ENCODE assay signal across 13 cellular contexts in the genomic region with DNA sequence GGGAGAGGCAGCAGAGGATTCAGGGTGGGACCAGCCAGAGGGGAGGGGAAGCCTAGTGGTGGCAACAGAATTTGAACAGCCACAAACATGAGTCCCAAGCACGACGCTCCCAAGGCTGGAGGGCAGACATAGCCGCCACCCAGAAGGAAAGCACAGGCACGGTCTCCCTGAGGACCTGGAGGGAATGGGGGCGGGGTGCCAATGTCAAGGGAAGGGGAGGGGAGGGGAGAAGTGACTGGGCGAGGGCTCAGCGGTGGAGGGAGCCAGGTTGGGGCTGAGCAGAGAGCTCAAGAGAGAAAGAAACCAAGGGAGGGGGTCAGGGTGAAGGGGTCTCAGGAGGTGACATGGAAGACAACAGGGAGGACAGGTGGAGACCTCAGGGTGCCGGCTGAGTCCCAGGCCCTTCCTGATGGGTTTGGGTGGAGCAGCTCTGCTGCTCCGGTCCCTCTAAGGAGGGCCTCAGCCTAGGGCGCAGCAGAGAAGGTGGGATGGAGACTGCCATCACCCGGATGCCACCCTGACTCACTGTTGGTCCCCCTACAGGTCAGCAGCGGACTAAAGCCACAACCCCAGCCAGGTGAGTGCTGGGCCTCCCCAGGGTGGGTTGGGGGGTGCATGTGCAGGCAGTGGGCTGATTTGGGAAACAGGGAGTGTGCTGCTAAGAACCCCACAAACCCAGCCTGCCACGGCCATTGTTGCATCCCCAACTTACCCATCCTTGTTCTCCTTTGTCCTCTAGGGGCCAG. TPM values are rescaled to one million over a fixed set of nuclear protein-coding genes. Genes with fewer than 3 reads are reported as not detected.
DNase-seq lines count a peak whose midpoint lies in the region; ATAC-seq, FAIRE-seq and TF ChIP-seq lines count a peak whose summit lies in the region.
"Had no signal": no experiment of that assay in that cellular context is flagged by ENCODE, and none has a peak within 500 bp of the region (broad histone marks: within the 10 kb centered on the region; RNA-seq: fewer than 3 reads in every experiment).

No MANE protein-coding gene starts in this region.

- H3K9ac ChIP-seq in KMS-11: no peak overlapping the region
- no peak overlapping the region for H3K9ac ChIP-seq in K562 (ENCODE audit: insufficient read depth in 1 of 2, low read depth in 2 of 2, low read length in 2 of 2)
- H3K9ac ChIP-seq: parathyroid adenoma had no signal

- no TSS peak for BruUV-seq in K562 (replicated peaks; lab: Mats Ljungman, UMichigan)

- peaks cover 34% of the 10 kb centered on the region for H3K4me1 ChIP-seq in KMS-11 (ENCODE audit: low read depth, poor library complexity, severe bottlenecking)
- peaks cover 0 to 14% of the 10 kb centered on the region in 2 experiments; a peak in 2 of 5 replicates for H3K4me1 ChIP-seq in K562 (replicated peaks in 1 of 2; ENCODE audit: control insufficient read depth in 2 of 2, insufficient read depth in 2 of 2, low read length in 2 of 2)
- peaks cover 0 to 56% (median 31%) of the 10 kb centered on the region in 6 donors for H3K4me1 ChIP-seq in spleen
- H3K4me1 ChIP-seq: parathyroid adenoma had no signal

- no peak for DNase-seq in activated T-cell treated with anti-CD3 and anti-CD28 coated beads, Interleukin-2, amount 50 U/mL, for 4 hours
- no peak for DNase-seq in activated T-cell treated with anti-CD3 and anti-CD28 coated beads, Interleukin-2, amount 50 U/mL, for 72 hours
- peak in 1 of 4 experiments; percentile 39 for DNase-seq in K562 (ENCODE audit: extremely low read depth in 1 of 4, low spot score in 3 of 4)
- DNase-seq in spleen: peak; percentile 79
- DNase-seq in H4 (ENCODE audit: low spot score): no peak
- DNase-seq in AML-193 (lab: John Stamatoyannopoulos, UW): no peak
- DNase-seq in glomerular visceral epithelial cell (ENCODE audit: extremely low spot score): no peak
- DNase-seq: NCI-H2029 treated with DMSO at 0.1 percent for 48 hours had no signal

- H3K79me2 ChIP-seq in KMS-11 (ENCODE audit: insufficient read depth, low read depth): no peaks in the 10 kb centered on the region
- H3K79me2 ChIP-seq in K562 (ENCODE audit: control insufficient read depth, insufficient read depth, low read length): no peaks in the 10 kb centered on the region
- H3K79me2 ChIP-seq: parathyroid adenoma had no signal

- H3K27ac ChIP-seq in KMS-11 (no peak overlapping the region), K562 (ENCODE audit: extremely low read depth, low read depth, low read length) (no peak overlapping the region), spleen (peak overlapping the region in 5 of 8 donors; percentile 74 to 86 (median 85))
- H3K27ac ChIP-seq: coronary artery, parathyroid adenoma had no signal

- no peak for TF ChIP-seq RAD21 in K562 (CRISPR knock-in tag; conservative IDR thresholded peaks at IDR 0.05 in 1 of 2, IDR thresholded peaks at IDR 0.05 in 1 of 2)

- WGBS in K562 (ENCODE audit: insufficient coverage, low coverage, missing lambda C conversion rate): 11% methylated on average over 10 of the region's 13 CpGs
- WGBS in spleen, 5 donors: 64 to 80% (median 74%) methylated on average over 12 to 13 of the region's 13 CpGs

- H3K27me3 ChIP-seq in KMS-11 (ENCODE audit: insufficient read depth, low read depth): peaks cover 36% of the 10 kb centered on the region
- H3K27me3 ChIP-seq in K562 (ENCODE audit: control insufficient read depth in 2 of 2, insufficient read depth in 2 of 2, low read length in 2 of 2): peaks cover 5 to 10% of the 10 kb centered on the region in 2 experiments; a peak in 3 of 5 replicates
- no peaks in the 10 kb centered on the region for H3K27me3 ChIP-seq in spleen (replicated peaks in 1 of 7)

- no peaks in the 10 kb centered on the region for H3K9me1 ChIP-seq in K562 (ENCODE audit: control insufficient read depth, insufficient read depth, low read length)

- TF ChIP-seq POLR2A in K562 (conservative IDR thresholded peaks at IDR 0.05) (no peak), spleen (IDR thresholded peaks at IDR 0.05) (no peak)

- intact Hi-C loops in K562 (cut with micrococcal nuclease): no loop called here
- intact Hi-C loops in spleen (cut with DNase I; ENCODE audit: low total_unique reads): no loop called here

- H3K9me3 Mint-ChIP-seq in activated T-cell treated with anti-CD3 and anti-CD28 coated beads, Interleukin-2, amount 50 U/mL, for 4 hours: no peaks in the 10 kb centered on the region
- H3K9me3 Mint-ChIP-seq in activated T-cell treated with anti-CD3 and anti-CD28 coated beads, Interleukin-2, amount 50 U/mL, for 72 hours: no peaks in the 10 kb centered on the region
- H3K9me3 Mint-ChIP-seq: activated naive CD4-positive, alpha-beta T cell treated with anti-CD3 and anti-CD28 coated beads for 36 hours had no signal

- H3K4me3 ChIP-seq in KMS-11 (IDR thresholded peaks at IDR 0.05; ENCODE audit: insufficient read depth, low read depth, low read length) (no peak overlapping the region), K562 (no peak overlapping the region), spleen (no peak overlapping the region)
- H3K4me3 ChIP-seq: coronary artery had no signal

- H3K27me3 Mint-ChIP-seq in activated T-cell treated with anti-CD3 and anti-CD28 coated beads, Interleukin-2, amount 50 U/mL, for 4 hours (ENCODE audit: low read depth): no peaks in the 10 kb centered on the region
- H3K27me3 Mint-ChIP-seq in activated T-cell treated with anti-CD3 and anti-CD28 coated beads, Interleukin-2, amount 50 U/mL, for 72 hours (ENCODE audit: low read depth): peaks cover 50% of the 10 kb centered on the region

- H3K4me3 Mint-ChIP-seq in activated T-cell treated with anti-CD3 and anti-CD28 coated beads, Interleukin-2, amount 50 U/mL, for 4 hours: peak overlapping the region; percentile 47
- H3K4me3 Mint-ChIP-seq in activated T-cell treated with anti-CD3 and anti-CD28 coated beads, Interleukin-2, amount 50 U/mL, for 72 hours: no peak overlapping the region
- H3K4me3 Mint-ChIP-seq: activated naive CD4-positive, alpha-beta T cell treated with anti-CD3 and anti-CD28 coated beads for 36 hours had no signal

- H3K9me3 ChIP-seq in K562 (replicated peaks; ENCODE audit: control insufficient read depth, insufficient read depth, low read depth, low read length) (no peaks in the 10 kb centered on the region), spleen (no peaks in the 10 kb centered on the region)

- H3K36me3 ChIP-seq in KMS-11 (ENCODE audit: insufficient read depth) (no peaks in the 10 kb centered on the region), K562 (ENCODE audit: control insufficient read depth, insufficient read depth, low read length) (no peaks in the 10 kb centered on the region), spleen (peaks cover 0 to 41% (median 0%) of the 10 kb centered on the region in 6 donors)

- no peaks in the 10 kb centered on the region for H4K20me1 ChIP-seq in KMS-11 (ENCODE audit: insufficient read depth)
- H4K20me1 ChIP-seq in K562 (replicated peaks; ENCODE audit: control insufficient read depth, insufficient read depth, low read length): no peaks in the 10 kb centered on the region

- in situ Hi-C loops in K562 (cut with MboI): no loop called here

- H2AFZ ChIP-seq in KMS-11 (ENCODE audit: low read depth) (no peak overlapping the region), K562 (ENCODE audit: low read depth, low read length) (no peak overlapping the region)
- H2AFZ ChIP-seq: parathyroid adenoma had no signal

- peak overlapping the region; percentile 85 for H3K4me2 ChIP-seq in KMS-11
- H3K4me2 ChIP-seq in K562 (ENCODE audit: insufficient read depth, low read length): no peak overlapping the region

- POLR2A ChIA-PET in K562 (lab: Yijun Ruan, JAX): interaction anchor here (0.5 to 1.0 kb wide), 5 partner anchors 15 to 1483 kb away, joined by 3 to 6 read pairs (median 3); no protein-coding TSS in a partner anchor

- no peak for FAIRE-seq in K562 (lab: Jason Lieb, UNC)
- FAIRE-seq: urothelium cell line had no signal

- no peak for ATAC-seq in activated T-cell treated with anti-CD3 and anti-CD28 coated beads, Interleukin-2, amount 50 U/mL, for 4 hours
- no peak for ATAC-seq in activated T-cell treated with anti-CD3 and anti-CD28 coated beads, Interleukin-2, amount 50 U/mL, for 72 hours (replicated peaks in 1 of 2)
- ATAC-seq in K562: peak; percentile 11

- TF ChIP-seq CTCF in KMS-11 (conservative IDR thresholded peaks at IDR 0.05; ENCODE audit: low read depth, low read length) (no peak), K562 (IDR thresholded peaks at IDR 0.05 in 2 of 3, conservative IDR thresholded peaks at IDR 0.05 in 1 of 3; ENCODE audit: insufficient read depth in 2 of 3, low read depth in 1 of 3, low read length in 3 of 3) (no peak; a peak in 1 of 6 replicates), spleen (IDR thresholded peaks at IDR 0.05 in 8 of 11, conservative IDR thresholded peaks at IDR 0.05 in 3 of 11) (no peak)

- peaks cover 10% of the 10 kb centered on the region for H3K36me3 Mint-ChIP-seq in activated T-cell treated with anti-CD3 and anti-CD28 coated beads, Interleukin-2, amount 50 U/mL, for 4 hours (ENCODE audit: insufficient read depth)
- no peaks in the 10 kb centered on the region for H3K36me3 Mint-ChIP-seq in activated T-cell treated with anti-CD3 and anti-CD28 coated beads, Interleukin-2, amount 50 U/mL, for 72 hours (ENCODE audit: insufficient read depth in 2 of 2)

- CTCF ChIA-PET in K562 (lab: Yijun Ruan, JAX; ENCODE audit: low intra/inter-chr PET ratio): no interaction called here

- TF ChIP-seq EP300 in K562 (IDR thresholded peaks at IDR 0.05; ENCODE audit: low read length): no peak

- H3K27ac Mint-ChIP-seq in activated T-cell treated with anti-CD3 and anti-CD28 coated beads, Interleukin-2, amount 50 U/mL, for 72 hours: no peak overlapping the region
- H3K27ac Mint-ChIP-seq: activated naive CD4-positive, alpha-beta T cell treated with anti-CD3 and anti-CD28 coated beads for 36 hours had no signal

- H3K4me1 Mint-ChIP-seq in activated T-cell treated with anti-CD3 and anti-CD28 coated beads, Interleukin-2, amount 50 U/mL, for 4 hours (ENCODE audit: low read depth): peaks cover 22% of the 10 kb centered on the region
- H3K4me1 Mint-ChIP-seq in activated T-cell treated with anti-CD3 and anti-CD28 coated beads, Interleukin-2, amount 50 U/mL, for 72 hours (ENCODE audit: low read depth): peaks cover 17% of the 10 kb centered on the region

RNA-seq across cellular contexts. Expression of gene PILRA, which starts 24.2 kb away (rescaled TPM):
- 1 to 10 TPM in 2 of 3 donors, under 1 TPM in 1; 0.38 to 6.6 (median 1.1) TPM for total RNA-seq in activated T-cell treated with anti-CD3 and anti-CD28 coated beads, Interleukin-2, amount 50 U/mL, for 4 hours
- 10 to 100 TPM in 1 of 2 donors, 1 to 10 TPM in 1; 3.4 to 14.1 TPM for total RNA-seq in activated T-cell treated with anti-CD3 and anti-CD28 coated beads, Interleukin-2, amount 50 U/mL, for 72 hours
- total RNA-seq in K562 (2011; cell fraction: chromatin; rRNA removed; ENCODE audit: low replicate concordance): 9.0 and 11.0 TPM in 2 replicates
- 5.9 and 6.2 TPM in 2 replicates for total RNA-seq in K562 (2011; cell fraction: nucleolus; rRNA removed)
- total RNA-seq in K562 (2011; cell fraction: nucleoplasm; rRNA removed): 8.1 and 8.8 TPM in 2 replicates
- 0.23 and 0.41 TPM in 2 replicates for total RNA-seq in K562 (2014; rRNA removed)
- 0.32 and 0.47 TPM in 2 replicates for total RNA-seq in K562 (2014; rRNA removed; fragmentation: Illumina TruSeq; extraction: Trizol)
- 0.34 and 0.65 TPM in 2 replicates for total RNA-seq in K562 (2015; rRNA removed; fragmentation: Illumina TruSeq; extraction: Trizol)
- 0.83 and 0.95 TPM in 2 replicates for total RNA-seq in K562 (2021)
- polyA plus RNA-seq in K562 (2011; rRNA removed): 1.8 and 3.1 TPM in 2 replicates
- polyA plus RNA-seq in K562 (2011; cell fraction: cytosol; rRNA removed): 1.8 and 3.1 TPM in 2 replicates
- polyA plus RNA-seq in K562 (2011; cell fraction: nucleus; rRNA removed): 12.1 and 14.8 TPM in 2 replicates
- 0.79 and 2.9 TPM in 2 replicates for polyA plus RNA-seq in K562 (2012)
- polyA plus RNA-seq in K562 (2014; fragmentation: Illumina TruSeq; extraction: Trizol): 0.73 and 0.93 TPM in 2 replicates
- polyA plus RNA-seq in K562 (2014; fragmentation: Nextera tagmentation; extraction: Ambion mirVana): under 1 TPM; 0.13 to 0.21 TPM
- polyA plus RNA-seq in K562 (2014; rRNA removed): 0.62 and 1.6 TPM in 2 replicates
- polyA minus RNA-seq in K562 (2011; rRNA and poly(A)+ RNA removed): 0.30 TPM in 1 of 2 replicates, not detected in the other
- not detected in 2 replicates for polyA minus RNA-seq in K562 (2011; cell fraction: cytosol; rRNA and poly(A)+ RNA removed)
- polyA minus RNA-seq in K562 (2011; cell fraction: nucleus; rRNA and poly(A)+ RNA removed): 1.1 and 1.6 TPM in 2 replicates
- 10 to 100 TPM; 19.8 to 61.1 (median 30.9) TPM for total RNA-seq in spleen
- 10 to 100 TPM in 2 of 3 donors, 1 to 10 TPM in 1; 5.8 to 18.8 (median 11.7) TPM for polyA plus RNA-seq in spleen
- total RNA-seq in H4 (2014; rRNA removed; shearing (Covaris generic)): 0.54 TPM in 1 of 2 replicates, not detected in the other

RNA-seq across cellular contexts. Expression of gene ZCWPW1, which starts 31.0 kb away (rescaled TPM):
- total RNA-seq in activated T-cell treated with anti-CD3 and anti-CD28 coated beads, Interleukin-2, amount 50 U/mL, for 4 hours: 1 to 10 TPM; 4.2 to 5.1 (median 4.8) TPM
- total RNA-seq in activated T-cell treated with anti-CD3 and anti-CD28 coated beads, Interleukin-2, amount 50 U/mL, for 72 hours: 1 to 10 TPM; 5.9 to 6.5 TPM
- 2.4 and 3.7 TPM in 2 replicates for total RNA-seq in K562 (2011; cell fraction: chromatin; rRNA removed; ENCODE audit: low replicate concordance)
- total RNA-seq in K562 (2011; cell fraction: nucleolus; rRNA removed): 2.0 and 2.6 TPM in 2 replicates
- total RNA-seq in K562 (2011; cell fraction: nucleoplasm; rRNA removed): 1.8 and 3.5 TPM in 2 replicates
- total RNA-seq in K562 (2014; rRNA removed) (1.3 and 1.7 TPM in 2 replicates), K562 (2014; rRNA removed; fragmentation: Illumina TruSeq; extraction: Trizol) (0.84 and 1.8 TPM in 2 replicates), K562 (2015; rRNA removed; fragmentation: Illumina TruSeq; extraction: Trizol) (1.2 and 1.7 TPM in 2 replicates), K562 (2021) (0.86 and 0.94 TPM in 2 replicates), spleen (1 to 10 TPM; 4.5 to 8.3 (median 6.3) TPM)
- polyA plus RNA-seq in K562 (2011; rRNA removed) (1.5 and 1.7 TPM in 2 replicates), K562 (2014; fragmentation: Illumina TruSeq; extraction: Trizol) (0.79 and 1.4 TPM in 2 replicates), K562 (2014; fragmentation: Nextera tagmentation; extraction: Ambion mirVana) (under 1 TPM; 0.18 to 0.41 TPM), K562 (2014; rRNA removed) (0.61 and 1.6 TPM in 2 replicates), spleen (10 to 100 TPM; 21.7 to 42.6 (median 24.3) TPM)
- polyA plus RNA-seq in K562 (2011; cell fraction: cytosol; rRNA removed): 0.67 and 0.81 TPM in 2 replicates
- 3.7 and 4.2 TPM in 2 replicates for polyA plus RNA-seq in K562 (2011; cell fraction: nucleus; rRNA removed)
- 2.2 and 3.0 TPM in 2 replicates for polyA plus RNA-seq in K562 (2012)
- polyA minus RNA-seq in K562 (2011; rRNA and poly(A)+ RNA removed): 0.84 and 0.91 TPM in 2 replicates
- polyA minus RNA-seq in K562 (2011; cell fraction: cytosol; rRNA and poly(A)+ RNA removed): 0.86 and 1.5 TPM in 2 replicates
- 1.2 and 1.6 TPM in 2 replicates for polyA minus RNA-seq in K562 (2011; cell fraction: nucleus; rRNA and poly(A)+ RNA removed)
- 1.9 and 2.2 TPM in 2 replicates for total RNA-seq in H4 (2014; rRNA removed; shearing (Covaris generic))

RNA-seq across cellular contexts. Expression of gene MEPCE, which starts 32.1 kb away (rescaled TPM):
- 10 to 100 TPM; 82.4 to 87.2 (median 84.4) TPM for total RNA-seq in activated T-cell treated with anti-CD3 and anti-CD28 coated beads, Interleukin-2, amount 50 U/mL, for 4 hours
- total RNA-seq in activated T-cell treated with anti-CD3 and anti-CD28 coated beads, Interleukin-2, amount 50 U/mL, for 72 hours: 10 to 100 TPM; 61.0 to 66.7 TPM
- total RNA-seq in K562 (2011; cell fraction: chromatin; rRNA removed; ENCODE audit: low replicate concordance): 33.3 and 101 TPM in 2 replicates
- total RNA-seq in K562 (2011; cell fraction: nucleolus; rRNA removed): 57.9 and 76.5 TPM in 2 replicates
- 40.2 and 43.9 TPM in 2 replicates for total RNA-seq in K562 (2011; cell fraction: nucleoplasm; rRNA removed)
- total RNA-seq in K562 (2014; rRNA removed): 50.6 and 65.4 TPM in 2 replicates
- 24.9 and 29.5 TPM in 2 replicates for total RNA-seq in K562 (2014; rRNA removed; fragmentation: Illumina TruSeq; extraction: Trizol)
- 60.3 and 60.4 TPM in 2 replicates for total RNA-seq in K562 (2015; rRNA removed; fragmentation: Illumina TruSeq; extraction: Trizol)
- total RNA-seq in K562 (2021): 72.8 and 76.3 TPM in 2 replicates
- 16.1 and 16.7 TPM in 2 replicates for polyA plus RNA-seq in K562 (2011; rRNA removed)
- 13.0 and 28.0 TPM in 2 replicates for polyA plus RNA-seq in K562 (2011; cell fraction: cytosol; rRNA removed)
- polyA plus RNA-seq in K562 (2011; cell fraction: nucleus; rRNA removed): 23.6 and 47.0 TPM in 2 replicates
- polyA plus RNA-seq in K562 (2012): 54.7 and 58.7 TPM in 2 replicates
- 66.5 and 77.3 TPM in 2 replicates for polyA plus RNA-seq in K562 (2014; fragmentation: Illumina TruSeq; extraction: Trizol)
- 10 to 100 TPM; 10.9 to 13.7 TPM for polyA plus RNA-seq in K562 (2014; fragmentation: Nextera tagmentation; extraction: Ambion mirVana)
- 42.7 and 44.1 TPM in 2 replicates for polyA plus RNA-seq in K562 (2014; rRNA removed)
- polyA minus RNA-seq in K562 (2011; rRNA and poly(A)+ RNA removed): 20.0 and 29.4 TPM in 2 replicates
- 18.7 and 24.0 TPM in 2 replicates for polyA minus RNA-seq in K562 (2011; cell fraction: cytosol; rRNA and poly(A)+ RNA removed)
- polyA minus RNA-seq in K562 (2011; cell fraction: nucleus; rRNA and poly(A)+ RNA removed): 27.9 and 29.5 TPM in 2 replicates
- 10 to 100 TPM; 42.3 to 82.2 (median 67.3) TPM for total RNA-seq in spleen
- 10 to 100 TPM; 31.4 to 56.9 (median 38.0) TPM for polyA plus RNA-seq in spleen
- total RNA-seq in H4 (2014; rRNA removed; shearing (Covaris generic)): 25.8 and 28.5 TPM in 2 replicates

RNA-seq across cellular contexts. Expression of gene PPP1R35, which starts 38.8 kb away (rescaled TPM):
- 10 to 100 TPM; 36.3 to 42.6 (median 37.4) TPM for total RNA-seq in activated T-cell treated with anti-CD3 and anti-CD28 coated beads, Interleukin-2, amount 50 U/mL, for 4 hours
- total RNA-seq in activated T-cell treated with anti-CD3 and anti-CD28 coated beads, Interleukin-2, amount 50 U/mL, for 72 hours: 10 to 100 TPM; 59.0 to 68.8 TPM
- 18.9 and 64.5 TPM in 2 replicates for total RNA-seq in K562 (2011; cell fraction: chromatin; rRNA removed; ENCODE audit: low replicate concordance)
- 109 and 128 TPM in 2 replicates for total RNA-seq in K562 (2011; cell fraction: nucleolus; rRNA removed)
- total RNA-seq in K562 (2011; cell fraction: nucleoplasm; rRNA removed): 45.6 and 53.0 TPM in 2 replicates
- total RNA-seq in K562 (2014; rRNA removed): 127 and 152 TPM in 2 replicates
- 18.9 and 25.9 TPM in 2 replicates for total RNA-seq in K562 (2014; rRNA removed; fragmentation: Illumina TruSeq; extraction: Trizol)
- total RNA-seq in K562 (2015; rRNA removed; fragmentation: Illumina TruSeq; extraction: Trizol): 44.9 and 47.9 TPM in 2 replicates
- 124 and 135 TPM in 2 replicates for total RNA-seq in K562 (2021)
- polyA plus RNA-seq in K562 (2011; rRNA removed): 28.2 and 31.7 TPM in 2 replicates
- polyA plus RNA-seq in K562 (2011; cell fraction: cytosol; rRNA removed): 38.6 and 141 TPM in 2 replicates
- polyA plus RNA-seq in K562 (2011; cell fraction: nucleus; rRNA removed): 136 and 297 TPM in 2 replicates
- polyA plus RNA-seq in K562 (2012): 70.7 and 78.6 TPM in 2 replicates
- 19.4 and 33.7 TPM in 2 replicates for polyA plus RNA-seq in K562 (2014; fragmentation: Illumina TruSeq; extraction: Trizol)
- 1 to 10 TPM; 2.9 to 5.9 TPM for polyA plus RNA-seq in K562 (2014; fragmentation: Nextera tagmentation; extraction: Ambion mirVana)
- 153 and 185 TPM in 2 replicates for polyA plus RNA-seq in K562 (2014; rRNA removed)
- polyA minus RNA-seq in K562 (2011; rRNA and poly(A)+ RNA removed): 2.2 and 5.8 TPM in 2 replicates
- polyA minus RNA-seq in K562 (2011; cell fraction: cytosol; rRNA and poly(A)+ RNA removed): 13.8 and 18.6 TPM in 2 replicates
- 16.7 and 26.0 TPM in 2 replicates for polyA minus RNA-seq in K562 (2011; cell fraction: nucleus; rRNA and poly(A)+ RNA removed)
- 10 to 100 TPM; 46.7 to 63.8 (median 57.7) TPM for total RNA-seq in spleen
- polyA plus RNA-seq in spleen: 100 to 1,000 TPM in 2 of 3 donors, 10 to 100 TPM in 1; 87.6 to 111 (median 111) TPM
- 22.6 and 31.5 TPM in 2 replicates for total RNA-seq in H4 (2014; rRNA removed; shearing (Covaris generic))

RNA-seq across cellular contexts. Expression of gene PILRB, which starts 39.6 kb away (rescaled TPM):
- total RNA-seq in activated T-cell treated with anti-CD3 and anti-CD28 coated beads, Interleukin-2, amount 50 U/mL, for 4 hours: 10 to 100 TPM; 29.2 to 48.8 (median 34.3) TPM
- 10 to 100 TPM; 43.6 to 78.3 TPM for total RNA-seq in activated T-cell treated with anti-CD3 and anti-CD28 coated beads, Interleukin-2, amount 50 U/mL, for 72 hours
- total RNA-seq in K562 (2011; cell fraction: chromatin; rRNA removed; ENCODE audit: low replicate concordance): 248 and 523 TPM in 2 replicates
- 303 and 304 TPM in 2 replicates for total RNA-seq in K562 (2011; cell fraction: nucleolus; rRNA removed)
- 245 and 257 TPM in 2 replicates for total RNA-seq in K562 (2011; cell fraction: nucleoplasm; rRNA removed)
- total RNA-seq in K562 (2014; rRNA removed): 37.0 and 37.7 TPM in 2 replicates
- total RNA-seq in K562 (2014; rRNA removed; fragmentation: Illumina TruSeq; extraction: Trizol): 14.4 and 25.4 TPM in 2 replicates
- 30.7 and 32.3 TPM in 2 replicates for total RNA-seq in K562 (2015; rRNA removed; fragmentation: Illumina TruSeq; extraction: Trizol)
- total RNA-seq in K562 (2021): 39.0 and 45.3 TPM in 2 replicates
- 39.2 and 56.1 TPM in 2 replicates for polyA plus RNA-seq in K562 (2011; rRNA removed)
- 30.7 and 45.8 TPM in 2 replicates for polyA plus RNA-seq in K562 (2011; cell fraction: cytosol; rRNA removed)
- polyA plus RNA-seq in K562 (2011; cell fraction: nucleus; rRNA removed): 448 and 634 TPM in 2 replicates
- polyA plus RNA-seq in K562 (2012): 39.7 and 51.9 TPM in 2 replicates
- polyA plus RNA-seq in K562 (2014; fragmentation: Illumina TruSeq; extraction: Trizol): 49.9 and 56.7 TPM in 2 replicates
- 1 to 10 TPM; 6.2 to 7.1 TPM for polyA plus RNA-seq in K562 (2014; fragmentation: Nextera tagmentation; extraction: Ambion mirVana)
- polyA plus RNA-seq in K562 (2014; rRNA removed): 94.6 and 99.3 TPM in 2 replicates
- polyA minus RNA-seq in K562 (2011; rRNA and poly(A)+ RNA removed): 8.3 and 12.6 TPM in 2 replicates
- polyA minus RNA-seq in K562 (2011; cell fraction: cytosol; rRNA and poly(A)+ RNA removed): 2.9 and 8.4 TPM in 2 replicates
- 43.1 and 49.8 TPM in 2 replicates for polyA minus RNA-seq in K562 (2011; cell fraction: nucleus; rRNA and poly(A)+ RNA removed)
- total RNA-seq in spleen: 100 to 1,000 TPM in 2 of 7 donors, 10 to 100 TPM in 5; 66.2 to 114 (median 70.5) TPM
- 10 to 100 TPM; 56.8 to 97.5 (median 95.0) TPM for polyA plus RNA-seq in spleen
- 4.4 and 4.6 TPM in 2 replicates for total RNA-seq in H4 (2014; rRNA removed; shearing (Covaris generic))

Comparison
In these comparisons a context has a peak if more than half of its experiments do, and no peak if none do; other contexts are left out.
1. H3K27ac ChIP-seq: peak in spleen (5 of 8); none in KMS-11 (single experiment) and K562 (single experiment).